In genomic region chr5:188488-189481, GRCh38 we compare ENCODE assay signal across 8 cellular contexts. TPM values are rescaled to one million over a fixed set of nuclear protein-coding genes. Genes with fewer than 3 reads are reported as not detected.
A peak's percentile ranks its signal among the peaks of the same experiment; 100 is the strongest.
DNase-seq lines count a peak whose midpoint lies in the region; ATAC-seq and TF ChIP-seq lines count a peak whose summit lies in the region.

No MANE protein-coding gene starts in this region.

- H3K27ac Mint-ChIP-seq in naive B cell, result peak overlapping the region in 4 of 6 donors; percentile 37 to 67 (median 53)

- no peaks in the 10 kb centered on the region for H3K9me2 ChIP-seq in OCI-LY7 (ENCODE audit: insufficient read depth, low read length)

- peaks cover 12 to 15% (median 15%) of the 10 kb centered on the region in 3 donors for H3K4me1 Mint-ChIP-seq in naive B cell

- POLR2A ChIA-PET in OCI-LY7 (lab: Charles Lee), result interaction anchor here (0.9 to 1.3 kb wide), 5 partner anchors 12 to 82 kb away, joined by 3 to 8 read pairs (median 3); partner anchors contain the start of gene PDCD6

- H3K9me3 ChIP-seq in OCI-LY7 (ENCODE audit: low read length), result no peaks in the 10 kb centered on the region

- CTCF ChIA-PET in OCI-LY7 (lab: Charles Lee; ENCODE audit: unreplicated experiment), result interaction anchor here (0.6 to 1.3 kb wide), 5 partner anchors 13 to 283 kb away, joined by 3 to 10 read pairs (median 3); partner anchors contain the start of gene PDCD6

- no TSS peak for BruUV-seq in OCI-LY7 (replicated peaks; lab: Mats Ljungman, UMichigan)

- ATAC-seq in GM21526 (IDR thresholded peaks at IDR 0.05; ENCODE audit: low FRiP score, unreplicated experiment), result peak; percentile 81
- ATAC-seq in esophagus mucosa, result peak; percentile 88
- ATAC-seq in naive B cell (ENCODE audit: low read depth in 2 of 2), result peak; percentile 87 to 94

- H3K27ac ChIP-seq in OCI-LY7 (ENCODE audit: low read depth, low read length, poor library complexity, severe bottlenecking), result peak overlapping the region; percentile 85

- H4K20me1 ChIP-seq in OCI-LY7 (ENCODE audit: insufficient read depth, low read length), result no peaks in the 10 kb centered on the region

- DNase-seq in DMS153 (lab: John Stamatoyannopoulos, UW) (peak; percentile 86), HuH-7 (ENCODE audit: low spot score) (peak; percentile 97), OCI-LY7 (ENCODE audit: low spot score) (peak; percentile 95), naive B cell (peak; percentile 80)
- DNase-seq in activated T-cell treated with anti-CD3 and anti-CD28 coated beads, Interleukin-2, amount 50 U/mL, for 1 hour, result peak; percentile 88
- peak; percentile 73 to 74 for DNase-seq in stimulated activated CD8-positive, alpha-beta memory T cell treated with anti-CD3 and anti-CD28 coated beads, Interleukin-7, amount 100 ng/mL, for 4 hours (ENCODE audit: low read depth in 2 of 2)

- intact Hi-C loops in OCI-LY7 (cut with micrococcal nuclease; ENCODE audit: unreplicated experiment), result loop anchor here (1.0 kb wide), 2 partner anchors 30 to 83 kb away; partner anchors contain the start of genes CCDC127, PDCD6 and SDHA

- no peaks in the 10 kb centered on the region; the same call in 1 of the 2 replicates for H3K79me2 ChIP-seq in OCI-LY7 (ENCODE audit: insufficient read depth, low read depth, low read length)

- TF ChIP-seq CTCF in OCI-LY7 (conservative IDR thresholded peaks at IDR 0.05; ENCODE audit: low read length), result peak; percentile 88

- H3K9me3 Mint-ChIP-seq in naive B cell, result no peaks in the 10 kb centered on the region

- peak overlapping the region; percentile 13; the same call in 1 of the 2 replicates for H2AFZ ChIP-seq in OCI-LY7 (ENCODE audit: low read length)

- peaks cover 8 to 9% (median 9%) of the 10 kb centered on the region in 3 donors for H3K27me3 Mint-ChIP-seq in naive B cell

- no peaks in the 10 kb centered on the region for H3K36me3 ChIP-seq in OCI-LY7 (ENCODE audit: insufficient read depth, low read length)

- peak overlapping the region; percentile 43 for H3K4me3 ChIP-seq in OCI-LY7 (ENCODE audit: low read depth, low read length, poor library complexity, severe bottlenecking)

- no peaks in the 10 kb centered on the region for H3K36me3 Mint-ChIP-seq in naive B cell

- peak overlapping the region in 3 of 8 donors; percentile 34 to 42 (median 35) for H3K4me3 Mint-ChIP-seq in naive B cell

- H3K4me2 ChIP-seq in OCI-LY7 (ENCODE audit: low read length), result peak overlapping the region; percentile 73

- H3K4me1 ChIP-seq in OCI-LY7 (ENCODE audit: insufficient read depth, low read length, poor library complexity, severe bottlenecking), result peaks cover 58% of the 10 kb centered on the region

RNA-seq across cellular contexts. Expression of gene LRRC14B, which starts 2.5 kb away (rescaled TPM):
- 4.5 and 9.2 TPM in 2 replicates for total RNA-seq in OCI-LY7 (2014; rRNA removed; shearing (Covaris generic))
- total RNA-seq in OCI-LY7 (2022) (4.4 and 4.9 TPM in 2 replicates), esophagus mucosa (not detected)
- not detected for polyA plus RNA-seq in naive B cell (ENCODE audit: low read depth in 6 of 6)

RNA-seq across cellular contexts. Expression of gene CCDC127, which starts 29.2 kb away (rescaled TPM):
- total RNA-seq in OCI-LY7 (2014; rRNA removed; shearing (Covaris generic)), result 6.0 and 10.8 TPM in 2 replicates
- total RNA-seq in OCI-LY7 (2022), result 12.4 and 13.7 TPM in 2 replicates
- 1.6 TPM for total RNA-seq in esophagus mucosa
- polyA plus RNA-seq in naive B cell (ENCODE audit: low read depth in 6 of 6), result 1 to 10 TPM; 1.7 to 5.8 (median 2.5) TPM

RNA-seq across cellular contexts. Expression of gene SDHA, which starts 29.3 kb away (rescaled TPM):
- total RNA-seq in OCI-LY7 (2014; rRNA removed; shearing (Covaris generic)), result 147 and 151 TPM in 2 replicates
- total RNA-seq in OCI-LY7 (2022), result 167 and 175 TPM in 2 replicates
- 53.6 TPM for total RNA-seq in esophagus mucosa
- 100 to 1,000 TPM; 145 to 224 (median 180) TPM for polyA plus RNA-seq in naive B cell (ENCODE audit: low read depth in 6 of 6)

Comparison
In these comparisons a context has a peak if more than half of its experiments do, and no peak if none do; other contexts are left out.
1. Peak in every context shown above with its lines: DNase-seq, ATAC-seq, H3K4me3 ChIP-seq and H3K27ac ChIP-seq.